1 cellular context compared by ENCODE assay signal in the genomic region with DNA sequence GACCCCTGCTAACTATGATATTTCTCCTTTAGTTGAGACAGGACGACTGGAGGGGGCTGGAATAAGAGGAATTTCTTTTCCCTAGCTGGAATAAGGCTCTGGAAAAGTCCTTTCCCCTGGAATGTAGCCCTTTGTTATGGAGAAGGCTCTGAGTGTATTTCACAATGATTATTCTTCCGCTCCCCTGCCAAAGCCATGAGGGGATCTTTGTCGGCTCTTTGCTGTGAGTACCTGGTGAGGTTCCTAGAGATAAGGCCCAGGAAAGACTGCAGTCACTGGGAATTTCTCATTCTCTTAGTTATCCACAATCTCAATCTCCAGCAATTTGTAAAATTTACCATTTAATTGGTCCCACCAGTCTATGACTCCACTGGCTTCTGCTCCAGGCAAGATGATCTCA.
TF ChIP-seq lines count a peak whose summit lies in the region.

No MANE protein-coding gene starts in this region.

TF ChIP-seq in GM23338, 12 proteins besides CTCF, POLR2A, EP300 and RAD21:
- TF ChIP-seq, protein P1, sequence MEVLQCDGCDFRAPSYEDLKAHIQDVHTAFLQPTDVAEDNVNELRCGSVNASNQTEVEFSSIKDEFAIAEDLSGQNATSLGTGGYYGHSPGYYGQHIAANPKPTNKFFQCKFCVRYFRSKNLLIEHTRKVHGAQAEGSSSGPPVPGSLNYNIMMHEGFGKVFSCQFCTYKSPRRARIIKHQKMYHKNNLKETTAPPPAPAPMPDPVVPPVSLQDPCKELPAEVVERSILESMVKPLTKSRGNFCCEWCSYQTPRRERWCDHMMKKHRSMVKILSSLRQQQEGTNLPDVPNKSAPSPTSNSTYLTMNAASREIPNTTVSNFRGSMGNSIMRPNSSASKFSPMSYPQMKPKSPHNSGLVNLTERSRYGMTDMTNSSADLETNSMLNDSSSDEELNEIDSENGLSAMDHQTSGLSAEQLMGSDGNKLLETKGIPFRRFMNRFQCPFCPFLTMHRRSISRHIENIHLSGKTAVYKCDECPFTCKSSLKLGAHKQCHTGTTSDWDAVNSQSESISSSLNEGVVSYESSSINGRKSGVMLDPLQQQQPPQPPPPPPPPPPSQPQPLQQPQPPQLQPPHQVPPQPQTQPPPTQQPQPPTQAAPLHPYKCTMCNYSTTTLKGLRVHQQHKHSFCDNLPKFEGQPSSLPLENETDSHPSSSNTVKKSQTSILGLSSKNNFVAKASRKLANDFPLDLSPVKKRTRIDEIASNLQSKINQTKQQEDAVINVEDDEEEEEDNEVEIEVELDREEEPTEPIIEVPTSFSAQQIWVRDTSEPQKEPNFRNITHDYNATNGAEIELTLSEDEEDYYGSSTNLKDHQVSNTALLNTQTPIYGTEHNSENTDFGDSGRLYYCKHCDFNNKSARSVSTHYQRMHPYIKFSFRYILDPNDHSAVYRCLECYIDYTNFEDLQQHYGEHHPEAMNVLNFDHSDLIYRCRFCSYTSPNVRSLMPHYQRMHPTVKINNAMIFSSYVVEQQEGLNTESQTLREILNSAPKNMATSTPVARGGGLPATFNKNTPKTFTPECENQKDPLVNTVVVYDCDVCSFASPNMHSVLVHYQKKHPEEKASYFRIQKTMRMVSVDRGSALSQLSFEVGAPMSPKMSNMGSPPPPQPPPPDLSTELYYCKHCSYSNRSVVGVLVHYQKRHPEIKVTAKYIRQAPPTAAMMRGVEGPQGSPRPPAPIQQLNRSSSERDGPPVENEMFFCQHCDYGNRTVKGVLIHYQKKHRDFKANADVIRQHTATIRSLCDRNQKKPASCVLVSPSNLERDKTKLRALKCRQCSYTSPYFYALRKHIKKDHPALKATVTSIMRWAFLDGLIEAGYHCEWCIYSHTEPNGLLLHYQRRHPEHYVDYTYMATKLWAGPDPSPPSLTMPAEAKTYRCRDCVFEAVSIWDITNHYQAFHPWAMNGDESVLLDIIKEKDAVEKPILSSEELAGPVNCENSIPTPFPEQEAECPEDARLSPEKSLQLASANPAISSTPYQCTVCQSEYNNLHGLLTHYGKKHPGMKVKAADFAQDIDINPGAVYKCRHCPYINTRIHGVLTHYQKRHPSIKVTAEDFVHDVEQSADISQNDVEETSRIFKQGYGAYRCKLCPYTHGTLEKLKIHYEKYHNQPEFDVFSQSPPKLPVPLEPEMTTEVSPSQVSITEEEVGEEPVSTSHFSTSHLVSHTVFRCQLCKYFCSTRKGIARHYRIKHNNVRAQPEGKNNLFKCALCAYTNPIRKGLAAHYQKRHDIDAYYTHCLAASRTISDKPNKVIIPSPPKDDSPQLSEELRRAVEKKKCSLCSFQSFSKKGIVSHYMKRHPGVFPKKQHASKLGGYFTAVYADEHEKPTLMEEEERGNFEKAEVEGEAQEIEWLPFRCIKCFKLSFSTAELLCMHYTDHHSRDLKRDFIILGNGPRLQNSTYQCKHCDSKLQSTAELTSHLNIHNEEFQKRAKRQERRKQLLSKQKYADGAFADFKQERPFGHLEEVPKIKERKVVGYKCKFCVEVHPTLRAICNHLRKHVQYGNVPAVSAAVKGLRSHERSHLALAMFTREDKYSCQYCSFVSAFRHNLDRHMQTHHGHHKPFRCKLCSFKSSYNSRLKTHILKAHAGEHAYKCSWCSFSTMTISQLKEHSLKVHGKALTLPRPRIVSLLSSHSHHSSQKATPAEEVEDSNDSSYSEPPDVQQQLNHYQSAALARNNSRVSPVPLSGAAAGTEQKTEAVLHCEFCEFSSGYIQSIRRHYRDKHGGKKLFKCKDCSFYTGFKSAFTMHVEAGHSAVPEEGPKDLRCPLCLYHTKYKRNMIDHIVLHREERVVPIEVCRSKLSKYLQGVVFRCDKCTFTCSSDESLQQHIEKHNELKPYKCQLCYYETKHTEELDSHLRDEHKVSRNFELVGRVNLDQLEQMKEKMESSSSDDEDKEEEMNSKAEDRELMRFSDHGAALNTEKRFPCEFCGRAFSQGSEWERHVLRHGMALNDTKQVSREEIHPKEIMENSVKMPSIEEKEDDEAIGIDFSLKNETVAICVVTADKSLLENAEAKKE (CRISPR knock-in tag; IDR thresholded peaks at IDR 0.05): peak; percentile 74; the same call in 1 of the 2 replicates
- TF ChIP-seq JUNB (IDR thresholded peaks at IDR 0.05; ENCODE audit: unreplicated experiment) (no peak), NANOG (IDR thresholded peaks at IDR 0.05; ENCODE audit: borderline replicate concordance) (peak; percentile 57; the same call in 1 of the 2 replicates)
